Comparison of ENCODE assay signal across 8 cellular contexts in genomic region chr3:17179381-17180205, GRCh38.
DNase-seq lines count a peak whose midpoint lies in the region; ATAC-seq, FAIRE-seq and TF ChIP-seq lines count a peak whose summit lies in the region.

No MANE protein-coding gene starts in this region.

- H3K27ac ChIP-seq in WERI-Rb-1 (no peak overlapping the region), small intestine (ENCODE audit: low read depth in 1 of 2, low read length in 1 of 2) (no peak overlapping the region)

- no peak for FAIRE-seq in small intestine (lab: Jason Lieb, UNC)

- H3K27me3 Mint-ChIP-seq in Caco-2 (ENCODE audit: insufficient read depth, unreplicated experiment) = no peaks in the 10 kb centered on the region

- H3K27me3 ChIP-seq in WERI-Rb-1 (ENCODE audit: insufficient read depth, low read depth, severe bottlenecking) (no peaks in the 10 kb centered on the region), small intestine (ENCODE audit: control insufficient read depth in 2 of 2, insufficient read depth in 2 of 2, low read length in 2 of 2) (no peaks in the 10 kb centered on the region), Caco-2 (replicated peaks; ENCODE audit: control insufficient read depth, insufficient read depth, low read length) (no peaks in the 10 kb centered on the region)

- no peaks in the 10 kb centered on the region for H3K9me3 ChIP-seq in WERI-Rb-1 (ENCODE audit: severe bottlenecking)
- no peaks in the 10 kb centered on the region for H3K9me3 ChIP-seq in small intestine (ENCODE audit: control insufficient read depth, low read depth)
- H3K9me3 ChIP-seq in Caco-2 = no peaks in the 10 kb centered on the region

- H3K4me1 ChIP-seq in small intestine (ENCODE audit: control insufficient read depth in 2 of 2, insufficient read depth in 1 of 2, low read depth in 1 of 2, low read length in 1 of 2) (peaks cover 0 to 5% of the 10 kb centered on the region in 2 donors), Caco-2 (no peaks in the 10 kb centered on the region)

- H3K4me3 ChIP-seq in WERI-Rb-1 (ENCODE audit: low read depth, low read length) = no peak overlapping the region
- no peak overlapping the region for H3K4me3 ChIP-seq in small intestine (ENCODE audit: low read depth in 1 of 2, low read length in 2 of 2)
- no peak overlapping the region for H3K4me3 ChIP-seq in Caco-2 (ENCODE audit: low read depth, low read length)

- no peak overlapping the region for H3K27ac Mint-ChIP-seq in Caco-2 (ENCODE audit: unreplicated experiment)

- CTCF ChIA-PET in Caco-2 (lab: Charles Lee) = no interaction called here

- H3K36me3 Mint-ChIP-seq in Caco-2 (ENCODE audit: insufficient read depth, unreplicated experiment) = no peaks in the 10 kb centered on the region

- no peaks in the 10 kb centered on the region for H3K4me1 Mint-ChIP-seq in Caco-2 (ENCODE audit: low read depth, unreplicated experiment)

- POLR2A ChIA-PET in Caco-2 (lab: Charles Lee) = no interaction called here

- no peak overlapping the region for H3K4me3 Mint-ChIP-seq in Caco-2 (ENCODE audit: unreplicated experiment)

- 76 to 93% (median 89%) methylated on average over 7 of the region's 7 CpGs for WGBS in small intestine, 3 donors

- BruUV-seq in Caco-2 (replicated peaks; lab: Mats Ljungman, UMichigan) = no TSS peak

- no peak for TF ChIP-seq CTCF in WERI-Rb-1 (IDR thresholded peaks at IDR 0.05; ENCODE audit: low read depth, low read length)
- no peak for TF ChIP-seq CTCF in Caco-2 (IDR thresholded peaks at IDR 0.05; ENCODE audit: insufficient read depth in 1 of 2, low read depth in 1 of 2, low read length in 1 of 2, severe bottlenecking in 1 of 2, unreplicated experiment in 1 of 2)

- no peaks in the 10 kb centered on the region for H3K9me3 Mint-ChIP-seq in Caco-2 (ENCODE audit: unreplicated experiment)

- intact Hi-C loops in Caco-2 (cut with micrococcal nuclease; ENCODE audit: unreplicated experiment) = no loop called here

- H3K36me3 ChIP-seq in WERI-Rb-1 = no peaks in the 10 kb centered on the region
- peaks cover under 1 to 11% of the 10 kb centered on the region in 2 donors for H3K36me3 ChIP-seq in small intestine (ENCODE audit: control insufficient read depth in 2 of 2, insufficient read depth in 2 of 2, low read length in 2 of 2)
- H3K36me3 ChIP-seq in Caco-2 (ENCODE audit: control insufficient read depth, insufficient read depth, low read length) = no peaks in the 10 kb centered on the region

- DNase-seq in activated CD4-positive, CD25-positive, alpha-beta regulatory T cell (lab: John Stamatoyannopoulos, UW) = no peak
- DNase-seq in WERI-Rb-1 = peak; percentile 30
- DNase-seq in small intestine = peak; percentile 3
- DNase-seq in activated gamma-delta T cell (lab: John Stamatoyannopoulos, UW) = no peak
- DNase-seq in HCEC 1CT = no peak
- DNase-seq in Caco-2 = no peak

- ATAC-seq in activated CD4-positive, CD25-positive, alpha-beta regulatory T cell treated with anti-CD3 and anti-CD28 coated beads, Interleukin-2, amount 50 U/mL, for 24 hours = peak; percentile 61 to 71
- ATAC-seq in HG03159 (IDR thresholded peaks at IDR 0.05; ENCODE audit: unreplicated experiment) = peak; percentile 72

Comparison
In these comparisons a context has a peak if more than half of its experiments do, and no peak if none do; other contexts are left out.
1. DNase-seq: peak in WERI-Rb-1 (single experiment) and small intestine (single experiment); none in activated CD4-positive, CD25-positive, alpha-beta regulatory T cell (0 of 4), activated gamma-delta T cell (single experiment), HCEC 1CT (single experiment) and Caco-2 (0 of 2).